In genomic region chr9:111632695-111633388, GRCh38 we compare ENCODE assay signal across 1 cellular context.
TF ChIP-seq lines count a peak whose summit lies in the region.

No MANE protein-coding gene starts in this region.

TF ChIP-seq in HepG2, 621 proteins besides CTCF, POLR2A, EP300 and RAD21:
- no peak for TF ChIP-seq RFX1 (IDR thresholded peaks at IDR 0.05)
- TF ChIP-seq SNAPC4 (CRISPR knock-in tag; IDR thresholded peaks at IDR 0.05): no peak
- no peak for TF ChIP-seq ONECUT2 (CRISPR knock-in tag; IDR thresholded peaks at IDR 0.05)
- TF ChIP-seq IRF2 (CRISPR knock-in tag; IDR thresholded peaks at IDR 0.05): no peak
- TF ChIP-seq NR0B2 (CRISPR knock-in tag; IDR thresholded peaks at IDR 0.05): no peak
- no peak for TF ChIP-seq MNT (IDR thresholded peaks at IDR 0.05)
- no peak for TF ChIP-seq KAT8 (CRISPR knock-in tag; IDR thresholded peaks at IDR 0.05)
- no peak for TF ChIP-seq MYPOP (CRISPR knock-in tag; IDR thresholded peaks at IDR 0.05)
- TF ChIP-seq MEIS1 (CRISPR knock-in tag; IDR thresholded peaks at IDR 0.05; ENCODE audit: borderline replicate concordance): no peak
- TF ChIP-seq ZNF382 (CRISPR knock-in tag; IDR thresholded peaks at IDR 0.05; ENCODE audit: borderline replicate concordance): no peak
- no peak for TF ChIP-seq ZBTB33 (CRISPR knock-in tag; IDR thresholded peaks at IDR 0.05)
- TF ChIP-seq ZSCAN31 (CRISPR knock-in tag; IDR thresholded peaks at IDR 0.05; ENCODE audit: low read depth): no peak
- TF ChIP-seq ZNF251 (CRISPR knock-in tag; IDR thresholded peaks at IDR 0.05): no peak
